In genomic region chr12:82723093-82723492, GRCh38 we compare ENCODE assay signal across 21 cellular contexts. TPM values are rescaled to one million over a fixed set of nuclear protein-coding genes. Genes with fewer than 3 reads are reported as not detected.
DNase-seq lines count a peak whose midpoint lies in the region; ATAC-seq and TF ChIP-seq lines count a peak whose summit lies in the region.
"Had no signal": no experiment of that assay in that cellular context is flagged by ENCODE, and none has a peak within 500 bp of the region (broad histone marks: within the 10 kb centered on the region; RNA-seq: fewer than 3 reads in every experiment).

No MANE protein-coding gene starts in this region.

- no peaks in the 10 kb centered on the region for H3K9me3 Mint-ChIP-seq in activated CD4-positive, alpha-beta T cell treated with anti-CD3 and anti-CD28 coated beads for 36 hours (ENCODE audit: low read depth)
- H3K9me3 Mint-ChIP-seq in activated T-helper 17 cell treated with anti-CD3 and anti-CD28 coated beads, Interleukin-2, amount 50 U/mL, for 72 hours = no peaks in the 10 kb centered on the region

- no peak overlapping the region for H3K4me3 Mint-ChIP-seq in activated CD4-positive, alpha-beta T cell treated with anti-CD3 and anti-CD28 coated beads for 36 hours
- peak overlapping the region; percentile 38 for H3K4me3 Mint-ChIP-seq in activated T-helper 17 cell treated with anti-CD3 and anti-CD28 coated beads, Interleukin-2, amount 50 U/mL, for 72 hours
- H3K4me3 Mint-ChIP-seq: nephron progenitor cell had no signal

- intact Hi-C loops in activated CD4-positive, alpha-beta T cell treated with anti-CD3 and anti-CD28 coated beads for 36 hours (cut with DNase I, micrococcal nuclease) = no loop called here
- intact Hi-C loops in vagina (cut with DNase I) = no loop called here

- no peak for TF ChIP-seq CTCF in vagina (IDR thresholded peaks at IDR 0.05)

- H3K4me1 ChIP-seq in vagina = no peaks in the 10 kb centered on the region

- CTCF ChIA-PET in activated CD4-positive, alpha-beta T cell treated with anti-CD3 and anti-CD28 coated beads for 36 hours (lab: Charles Lee) = interaction anchor here (1.4 kb wide), 1 partner anchor 37 kb away, joined by 5 read pairs; the partner anchor contains the start of gene TMTC2

- ATAC-seq in activated CD4-positive, alpha-beta T cell treated with anti-CD3 and anti-CD28 coated beads for 36 hours = peak; percentile 77
- ATAC-seq in GM18870 (IDR thresholded peaks at IDR 0.05; ENCODE audit: unreplicated experiment) = peak; percentile 91
- ATAC-seq in HG02884 (IDR thresholded peaks at IDR 0.05; ENCODE audit: unreplicated experiment) = peak; percentile 67
- peak; percentile 91 for ATAC-seq in activated T-helper 17 cell treated with anti-CD3 and anti-CD28 coated beads, Interleukin-2, amount 50 U/mL, for 72 hours (replicated peaks)
- ATAC-seq: left lobe of liver had no signal

- POLR2A ChIA-PET in activated CD4-positive, alpha-beta T cell treated with anti-CD3 and anti-CD28 coated beads for 36 hours (lab: Charles Lee) = no interaction called here

- H3K27ac Mint-ChIP-seq in activated CD4-positive, alpha-beta T cell treated with anti-CD3 and anti-CD28 coated beads for 36 hours = no peak overlapping the region
- peak overlapping the region; percentile 78 for H3K27ac Mint-ChIP-seq in activated T-helper 17 cell treated with anti-CD3 and anti-CD28 coated beads, Interleukin-2, amount 50 U/mL, for 72 hours
- H3K27ac Mint-ChIP-seq: nephron progenitor cell had no signal

- H3K36me3 ChIP-seq in vagina = no peaks in the 10 kb centered on the region
- H3K36me3 ChIP-seq: brain microvascular endothelial cell had no signal

- H3K4me1 Mint-ChIP-seq in activated CD4-positive, alpha-beta T cell treated with anti-CD3 and anti-CD28 coated beads for 36 hours = peaks cover 6% of the 10 kb centered on the region
- peaks cover 5% of the 10 kb centered on the region for H3K4me1 Mint-ChIP-seq in activated T-helper 17 cell treated with anti-CD3 and anti-CD28 coated beads, Interleukin-2, amount 50 U/mL, for 72 hours
- H3K4me1 Mint-ChIP-seq: nephron progenitor cell had no signal

- no peak overlapping the region for H3K4me3 ChIP-seq in vagina

- H3K27me3 Mint-ChIP-seq in activated CD4-positive, alpha-beta T cell treated with anti-CD3 and anti-CD28 coated beads for 36 hours = no peaks in the 10 kb centered on the region
- H3K27me3 Mint-ChIP-seq in activated T-helper 17 cell treated with anti-CD3 and anti-CD28 coated beads, Interleukin-2, amount 50 U/mL, for 72 hours = no peaks in the 10 kb centered on the region

- TF ChIP-seq POLR2A in vagina (IDR thresholded peaks at IDR 0.05) = no peak

- H3K27me3 ChIP-seq in vagina = no peaks in the 10 kb centered on the region
- H3K27me3 ChIP-seq: brain microvascular endothelial cell had no signal

- no peaks in the 10 kb centered on the region for H3K36me3 Mint-ChIP-seq in activated CD4-positive, alpha-beta T cell treated with anti-CD3 and anti-CD28 coated beads for 36 hours (ENCODE audit: low read depth)
- H3K36me3 Mint-ChIP-seq in activated T-helper 17 cell treated with anti-CD3 and anti-CD28 coated beads, Interleukin-2, amount 50 U/mL, for 72 hours (ENCODE audit: low read depth) = no peaks in the 10 kb centered on the region

- H3K9me3 ChIP-seq in vagina = no peaks in the 10 kb centered on the region

- no peak overlapping the region for H3K27ac ChIP-seq in vagina
- H3K27ac ChIP-seq: brain microvascular endothelial cell, RWPE1 had no signal

- peak; percentile 8 for DNase-seq in activated CD4-positive, alpha-beta T cell treated with anti-CD3 and anti-CD28 coated beads for 36 hours
- no peak for DNase-seq in activated CD4-positive, alpha-beta T cell treated with anti-CD3 and anti-CD28 coated beads for 1 hour
- no peak for DNase-seq in GOT3 (lab: John Stamatoyannopoulos, UW)
- no peak for DNase-seq in vagina (ENCODE audit: extremely low spot score in 2 of 2)
- no peak for DNase-seq in HuH-7 (ENCODE audit: low spot score)
- DNase-seq: activated T-cell treated with anti-CD3 and anti-CD28 coated beads, Interleukin-2, amount 50 U/mL, for 48 hours; brain microvascular endothelial cell; C1 segment of cervical spinal cord; cortex of kidney; glutamatergic neuron; KG1; midbrain; NCI-H2029 treated with DMSO at 0.1 percent for 48 hours; NCI-H446 treated with DMSO at 0.1 percent for 48 hours; nephron progenitor cell; posterior cingulate gyrus had no signal

RNA-seq across cellular contexts. Expression of gene TMTC2, which starts 36.4 kb away (rescaled TPM):
- 1 to 10 TPM; 2.4 to 2.5 TPM for total RNA-seq in activated CD4-positive, alpha-beta T cell treated with anti-CD3 and anti-CD28 coated beads for 36 hours
- total RNA-seq in activated T-helper 17 cell treated with anti-CD3 and anti-CD28 coated beads, Interleukin-2, amount 50 U/mL, for 72 hours = 10 to 100 TPM in 1 of 2 donors, 1 to 10 TPM in 1; 5.8 to 11.2 TPM
- total RNA-seq in vagina = 15.5 TPM
